Comparison of ENCODE assay signal across 1 cellular context in the genomic region with DNA sequence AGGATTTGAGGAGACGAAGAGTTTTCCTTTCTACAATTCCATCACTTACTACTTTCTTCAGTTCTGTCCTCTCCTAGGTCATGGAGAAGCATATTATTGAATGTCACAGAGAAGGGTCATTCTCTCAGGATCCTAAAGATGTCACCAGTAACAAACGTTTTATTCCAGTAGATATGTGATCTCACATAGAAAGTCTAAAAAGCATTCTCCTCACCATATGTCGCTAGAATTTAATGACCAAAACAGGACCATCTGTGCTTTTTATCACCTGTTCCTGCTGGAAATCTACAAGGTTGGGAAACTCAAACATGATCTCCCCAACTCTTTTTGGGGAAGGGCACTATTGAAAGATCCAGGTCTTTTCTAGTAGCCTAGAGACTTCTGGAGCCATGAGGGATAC.
TF ChIP-seq lines count a peak whose summit lies in the region.

No MANE protein-coding gene starts in this region.

TF ChIP-seq in K562, 482 proteins besides CTCF, POLR2A, EP300 and RAD21:
- TF ChIP-seq ZNF239 (CRISPR knock-in tag; IDR thresholded peaks at IDR 0.05) = no peak
- TF ChIP-seq, protein P1, sequence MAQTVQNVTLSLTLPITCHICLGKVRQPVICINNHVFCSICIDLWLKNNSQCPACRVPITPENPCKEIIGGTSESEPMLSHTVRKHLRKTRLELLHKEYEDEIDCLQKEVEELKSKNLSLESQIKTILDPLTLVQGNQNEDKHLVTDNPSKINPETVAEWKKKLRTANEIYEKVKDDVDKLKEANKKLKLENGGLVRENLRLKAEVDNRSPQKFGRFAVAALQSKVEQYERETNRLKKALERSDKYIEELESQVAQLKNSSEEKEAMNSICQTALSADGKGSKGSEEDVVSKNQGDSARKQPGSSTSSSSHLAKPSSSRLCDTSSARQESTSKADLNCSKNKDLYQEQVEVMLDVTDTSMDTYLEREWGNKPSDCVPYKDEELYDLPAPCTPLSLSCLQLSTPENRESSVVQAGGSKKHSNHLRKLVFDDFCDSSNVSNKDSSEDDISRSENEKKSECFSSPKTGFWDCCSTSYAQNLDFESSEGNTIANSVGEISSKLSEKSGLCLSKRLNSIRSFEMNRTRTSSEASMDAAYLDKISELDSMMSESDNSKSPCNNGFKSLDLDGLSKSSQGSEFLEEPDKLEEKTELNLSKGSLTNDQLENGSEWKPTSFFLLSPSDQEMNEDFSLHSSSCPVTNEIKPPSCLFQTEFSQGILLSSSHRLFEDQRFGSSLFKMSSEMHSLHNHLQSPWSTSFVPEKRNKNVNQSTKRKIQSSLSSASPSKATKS (CRISPR knock-in tag; IDR thresholded peaks at IDR 0.05) = no peak
TF ChIP-seq in K562: peak in this region for 0.
